ENCODE assay signal across 17 cellular contexts in the genomic region with DNA sequence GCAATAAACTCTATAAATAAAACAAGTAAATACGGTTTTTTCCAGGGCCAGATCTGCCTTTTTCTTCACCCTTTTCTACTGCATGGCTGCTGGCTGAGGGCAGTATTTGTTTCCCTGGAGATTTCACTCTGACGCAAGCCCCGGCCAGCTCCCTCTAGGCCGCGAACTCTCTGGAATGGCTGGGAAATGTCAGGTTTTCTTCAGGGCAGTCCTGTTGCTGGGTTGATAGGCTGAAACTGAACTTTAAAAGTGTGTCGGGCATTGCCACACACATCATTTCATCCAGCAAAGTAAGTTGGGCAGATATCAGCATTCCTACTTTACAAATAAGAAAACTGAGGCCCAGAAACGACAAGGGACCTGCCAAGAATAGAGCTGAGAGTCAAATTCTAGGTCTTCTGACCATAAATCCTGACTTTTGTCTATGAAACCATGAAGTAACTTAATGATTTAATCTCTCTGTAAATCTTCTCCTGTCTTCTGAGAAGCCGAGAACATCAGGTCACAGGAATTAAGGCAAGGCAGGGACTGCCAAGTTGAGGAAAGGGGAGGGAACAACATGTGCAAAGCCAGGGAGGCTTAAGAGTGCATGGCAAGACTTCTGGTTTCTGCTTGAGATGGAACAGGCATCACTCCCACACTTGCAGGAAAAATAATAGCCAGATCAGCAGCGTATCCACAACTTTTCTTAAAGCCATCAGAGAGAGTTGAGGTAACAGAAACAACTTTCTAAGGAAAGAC.
A peak's percentile ranks its signal among the peaks of the same experiment; 100 is the strongest.
DNase-seq lines count a peak whose midpoint lies in the region; ATAC-seq and TF ChIP-seq lines count a peak whose summit lies in the region.
"Had no signal": no experiment of that assay in that cellular context is flagged by ENCODE, and none has a peak within 500 bp of the region (broad histone marks: within the 10 kb centered on the region; RNA-seq: fewer than 3 reads in every experiment).

No MANE protein-coding gene starts in this region.

- H3K4me1 ChIP-seq in vagina, result no peaks in the 10 kb centered on the region

- no peak for TF ChIP-seq POLR2A in vagina (IDR thresholded peaks at IDR 0.05)

- intact Hi-C loops in left cardiac atrium (cut with DNase I), result no loop called here
- intact Hi-C loops in vagina (cut with DNase I), result no loop called here

- H3K27me3 ChIP-seq in vagina, result no peaks in the 10 kb centered on the region

- no peak overlapping the region for H3K4me3 ChIP-seq in vagina

- no peaks in the 10 kb centered on the region for H3K9me3 ChIP-seq in vagina

- DNase-seq in caudate nucleus (lab: John Stamatoyannopoulos, UW), result peak in 19 of 61 donors; percentile 1 to 35 (median 6)
- DNase-seq in left cardiac atrium, result peak; percentile 30
- peak; percentile 2 for DNase-seq in pons (ENCODE audit: low spot score)
- peak in 1 of 2 donors; percentile 92 for DNase-seq in vagina (ENCODE audit: extremely low spot score in 2 of 2)
- no peak for DNase-seq in foreskin melanocyte
- no peak for DNase-seq in RKO (ENCODE audit: low spot score)
- DNase-seq: activated CD4-positive, alpha-beta memory T cell treated with anti-CD3 and anti-CD28 coated beads, Interleukin-2, amount 10 ng/mL, durations not matched to agents 7 days and 5 days; activated naive CD8-positive, alpha-beta T cell treated with anti-CD3 and anti-CD28 coated beads, Interleukin-2, amount 10 ng/mL, durations not matched to agents 7 days and 5 days; activated T-cell treated with anti-CD3 and anti-CD28 coated beads, Interleukin-2, amount 50 U/mL, for 72 hours; Calu3; central memory CD4-positive, alpha-beta T cell; MM.1S; NCI-H1694 treated with DMSO at 0.1 percent for 48 hours; stimulated activated CD4-positive, alpha-beta T cell treated with anti-CD3 and anti-CD28 coated beads, Interleukin-4, amount 100 ng/mL, for 1 hour; T-cell had no signal

- H3K27ac ChIP-seq in caudate nucleus (ENCODE audit: low read depth, low read length), result peak overlapping the region; percentile 68
- peak overlapping the region; percentile 73 for H3K27ac ChIP-seq in vagina

- no peak for TF ChIP-seq CTCF in vagina (IDR thresholded peaks at IDR 0.05)

- peak; percentile 72 to 97 for ATAC-seq in left cardiac atrium
- ATAC-seq in GM19467 (IDR thresholded peaks at IDR 0.05; ENCODE audit: unreplicated experiment), result no peak
- ATAC-seq: activated T-cell treated with anti-CD3 and anti-CD28 coated beads, Interleukin-2, amount 50 U/mL, for 72 hours; natural killer cell treated with Interleukin-12 subunit alpha and Interleukin-12 subunit beta and Interleukin-15 and Interleukin-18, amount 100 ng/mL, for 72 hours; T-cell had no signal

- no peaks in the 10 kb centered on the region for H3K36me3 ChIP-seq in vagina

Comparison
In these comparisons a context has a peak if more than half of its experiments do, and no peak if none do; other contexts are left out.
1. DNase-seq: peak in left cardiac atrium (single experiment) and pons (single experiment); none in foreskin melanocyte (single experiment) and RKO (single experiment).